21 cellular contexts compared by ENCODE assay signal in the genomic region with DNA sequence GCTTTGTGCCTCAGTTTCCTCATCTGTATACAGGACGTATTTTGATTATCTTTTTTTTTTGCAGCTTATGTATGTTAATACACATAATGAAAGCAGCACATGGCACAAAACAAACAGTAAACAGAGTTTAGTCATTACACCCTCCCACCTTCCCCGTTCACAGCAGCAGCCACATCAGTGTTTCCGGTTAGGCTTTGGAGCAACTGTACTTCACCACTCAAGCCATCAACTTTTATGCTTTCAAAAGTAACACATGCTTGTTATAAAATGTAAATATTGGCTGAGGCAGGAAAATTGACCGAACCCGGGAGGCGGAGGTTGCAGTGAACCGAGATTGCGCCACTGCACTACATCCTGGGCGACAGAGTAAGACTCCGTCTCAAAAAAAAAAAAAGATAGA.
DNase-seq lines count a peak whose midpoint lies in the region; ATAC-seq and TF ChIP-seq lines count a peak whose summit lies in the region.
"Had no signal": no experiment of that assay in that cellular context is flagged by ENCODE, and none has a peak within 500 bp of the region (broad histone marks: within the 10 kb centered on the region; RNA-seq: fewer than 3 reads in every experiment).

No MANE protein-coding gene starts in this region.

- H3K27ac ChIP-seq in dorsolateral prefrontal cortex, result no peak overlapping the region
- H3K27ac ChIP-seq: 22Rv1, A549, BLaER1 had no signal

- no peaks in the 10 kb centered on the region for H3K27me3 Mint-ChIP-seq in WTC11 (ENCODE audit: low read depth)

- CTCF ChIA-PET in WTC11 (lab: Charles Lee), result no interaction called here

- peak; percentile 63 for DNase-seq in NCI-H510A treated with DMSO at 0.1 percent for 48 hours (lab: John Stamatoyannopoulos, UW)
- no peak for DNase-seq in NCI-H510A (lab: John Stamatoyannopoulos, UW)
- no peak for DNase-seq in WTC11 (ENCODE audit: low spot score)
- no peak for DNase-seq in left colon
- DNase-seq in mucosa of descending colon, result peak in 2 of 3 donors; percentile 25 to 35
- no peak for DNase-seq in T-helper 2 cell
- no peak for DNase-seq in dorsolateral prefrontal cortex
- no peak for DNase-seq in Right ventricle myocardium inferior (ENCODE audit: missing footprints)
- DNase-seq: ACHN; BE2C; C1 segment of cervical spinal cord; CD4-positive, alpha-beta memory T cell; CD4-positive, CD25-positive, alpha-beta regulatory T cell; CD8-positive, alpha-beta memory T cell; COR-L47; DMS79 treated with DMSO at 0.1 percent for 48 hours; GF-D8 had no signal

- 0 out of 2 replicates have a peak overlapping the region, but pooled peaks have one; percentile 13 for H3K27ac Mint-ChIP-seq in WTC11
- H3K27ac Mint-ChIP-seq: CD4-positive, alpha-beta memory T cell; CD4-positive, CD25-positive, alpha-beta regulatory T cell had no signal

- H3K9me3 Mint-ChIP-seq in WTC11, result no peaks in the 10 kb centered on the region
- H3K9me3 Mint-ChIP-seq: CD4-positive, alpha-beta memory T cell; CD8-positive, alpha-beta memory T cell had no signal

- H3K4me3 ChIP-seq in mucosa of descending colon (no peak overlapping the region), dorsolateral prefrontal cortex (no peak overlapping the region)
- H3K4me3 ChIP-seq: A549, BLaER1 had no signal

- H3K4me3 Mint-ChIP-seq in WTC11, result no peak overlapping the region
- H3K4me3 Mint-ChIP-seq: CD14-positive monocyte; CD4-positive, alpha-beta memory T cell; CD4-positive, CD25-positive, alpha-beta regulatory T cell; CD8-positive, alpha-beta memory T cell had no signal

- TF ChIP-seq CTCF in WTC11 (IDR thresholded peaks at IDR 0.05), result no peak
- no peak for TF ChIP-seq CTCF in mucosa of descending colon (IDR thresholded peaks at IDR 0.05)
- no peak for TF ChIP-seq CTCF in dorsolateral prefrontal cortex (IDR thresholded peaks at IDR 0.05 in 54 of 56, conservative IDR thresholded peaks at IDR 0.05 in 2 of 56; ENCODE audit: low read depth in 1 of 56, partially characterized antibody in 56 of 56)

- no peaks in the 10 kb centered on the region for H3K4me1 ChIP-seq in mucosa of descending colon (ENCODE audit: low read depth)
- H3K4me1 ChIP-seq: BE2C had no signal

- no peaks in the 10 kb centered on the region for H3K27me3 ChIP-seq in dorsolateral prefrontal cortex
- H3K27me3 ChIP-seq: BE2C, BLaER1 had no signal

- H3K4me1 Mint-ChIP-seq in WTC11, result no peaks in the 10 kb centered on the region
- H3K4me1 Mint-ChIP-seq: CD14-positive monocyte; CD4-positive, CD25-positive, alpha-beta regulatory T cell; CD8-positive, alpha-beta memory T cell had no signal

- H3K9me3 ChIP-seq in mucosa of descending colon, result no peaks in the 10 kb centered on the region
- H3K9me3 ChIP-seq: A549, BE2C, BLaER1 had no signal

- intact Hi-C loops in left colon (cut with DNase I, micrococcal nuclease), result no loop called here
- intact Hi-C loops in mucosa of descending colon (cut with DNase I, micrococcal nuclease), result no loop called here
- intact Hi-C loops in dorsolateral prefrontal cortex (cut with DNase I), result loop anchor here in 1 of 2 donors (10.0 kb wide), 1 partner anchor 142 kb away; no protein-coding TSS in a partner anchor
- intact Hi-C loops in Right ventricle myocardium inferior (cut with DNase I), result no loop called here

- H3K36me3 ChIP-seq in mucosa of descending colon (ENCODE audit: low read depth), result no peaks in the 10 kb centered on the region

- H3K36me3 Mint-ChIP-seq in WTC11, result peaks cover 51% of the 10 kb centered on the region
- H3K36me3 Mint-ChIP-seq: CD14-positive monocyte; CD4-positive, alpha-beta memory T cell; CD4-positive, CD25-positive, alpha-beta regulatory T cell; CD8-positive, alpha-beta memory T cell had no signal

- ATAC-seq in WTC11 (no peak), left colon (peak; percentile 91), mucosa of descending colon (peak; percentile 78), Right ventricle myocardium inferior (no peak)
- ATAC-seq: A549 had no signal

- POLR2A ChIA-PET in WTC11 (lab: Charles Lee), result no interaction called here

TF ChIP-seq in WTC11, 78 proteins besides CTCF, POLR2A, EP300 and RAD21:
- TF ChIP-seq FOXP1 (CRISPR knock-in tag; IDR thresholded peaks at IDR 0.05; ENCODE audit: borderline replicate concordance) (no peak), PRRX2 (CRISPR knock-in tag; IDR thresholded peaks at IDR 0.05) (no peak), TEAD4 (CRISPR knock-in tag; IDR thresholded peaks at IDR 0.05) (no peak), ZBTB21 (CRISPR knock-in tag; IDR thresholded peaks at IDR 0.05; ENCODE audit: borderline replicate concordance) (no peak), ETV6 (CRISPR knock-in tag; IDR thresholded peaks at IDR 0.05) (no peak), RELA (CRISPR knock-in tag; IDR thresholded peaks at IDR 0.05; ENCODE audit: borderline replicate concordance) (no peak), ZNF396 (CRISPR knock-in tag; IDR thresholded peaks at IDR 0.05; ENCODE audit: borderline replicate concordance) (no peak), JUN (CRISPR knock-in tag; IDR thresholded peaks at IDR 0.05) (no peak)
- TF ChIP-seq, protein P1, sequence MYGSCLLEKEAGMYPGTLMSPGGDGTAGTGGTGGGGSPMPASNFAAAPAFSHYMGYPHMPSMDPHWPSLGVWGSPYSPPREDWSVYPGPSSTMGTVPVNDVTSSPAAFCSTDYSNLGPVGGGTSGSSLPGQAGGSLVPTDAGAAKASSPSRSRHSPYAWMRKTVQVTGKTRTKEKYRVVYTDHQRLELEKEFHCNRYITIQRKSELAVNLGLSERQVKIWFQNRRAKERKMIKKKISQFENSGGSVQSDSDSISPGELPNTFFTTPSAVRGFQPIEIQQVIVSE (CRISPR knock-in tag; IDR thresholded peaks at IDR 0.05; ENCODE audit: borderline replicate concordance), result no peak
- TF ChIP-seq, protein P2, sequence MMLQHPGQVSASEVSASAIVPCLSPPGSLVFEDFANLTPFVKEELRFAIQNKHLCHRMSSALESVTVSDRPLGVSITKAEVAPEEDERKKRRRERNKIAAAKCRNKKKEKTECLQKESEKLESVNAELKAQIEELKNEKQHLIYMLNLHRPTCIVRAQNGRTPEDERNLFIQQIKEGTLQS (CRISPR knock-in tag; conservative IDR thresholded peaks at IDR 0.05), result no peak
- TF ChIP-seq, protein P3, sequence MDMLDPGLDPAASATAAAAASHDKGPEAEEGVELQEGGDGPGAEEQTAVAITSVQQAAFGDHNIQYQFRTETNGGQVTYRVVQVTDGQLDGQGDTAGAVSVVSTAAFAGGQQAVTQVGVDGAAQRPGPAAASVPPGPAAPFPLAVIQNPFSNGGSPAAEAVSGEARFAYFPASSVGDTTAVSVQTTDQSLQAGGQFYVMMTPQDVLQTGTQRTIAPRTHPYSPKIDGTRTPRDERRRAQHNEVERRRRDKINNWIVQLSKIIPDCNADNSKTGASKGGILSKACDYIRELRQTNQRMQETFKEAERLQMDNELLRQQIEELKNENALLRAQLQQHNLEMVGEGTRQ (CRISPR knock-in tag; IDR thresholded peaks at IDR 0.05), result no peak

Comparison
In these comparisons a context has a peak if more than half of its experiments do, and no peak if none do; other contexts are left out.
1. DNase-seq: peak in NCI-H510A treated with DMSO at 0.1 percent for 48 hours (single experiment) and mucosa of descending colon (2 of 3); none in NCI-H510A (single experiment), WTC11 (single experiment), left colon (0 of 2), T-helper 2 cell (0 of 5), dorsolateral prefrontal cortex (0 of 10) and Right ventricle myocardium inferior (single experiment).
2. ATAC-seq: peak in left colon (single experiment) and mucosa of descending colon (single experiment); none in WTC11 (single experiment) and Right ventricle myocardium inferior (single experiment).